17 cellular contexts compared by ENCODE assay signal in genomic region chr16:35750157-35750689, GRCh38.
DNase-seq lines count a peak whose midpoint lies in the region; FAIRE-seq and TF ChIP-seq lines count a peak whose summit lies in the region.
"Had no signal": no experiment of that assay in that cellular context is flagged by ENCODE, and none has a peak within 500 bp of the region (broad histone marks: within the 10 kb centered on the region; RNA-seq: fewer than 3 reads in every experiment).

No MANE protein-coding gene starts in this region.

- no peak overlapping the region for H3K4me3 Mint-ChIP-seq in nephron progenitor cell
- H3K4me3 Mint-ChIP-seq: CD4-positive, alpha-beta T cell had no signal

- TF ChIP-seq POLR2A in GM12891 (IDR thresholded peaks at IDR 0.05; ENCODE audit: low read depth, low read length): no peak

- no peaks in the 10 kb centered on the region for H3K4me1 Mint-ChIP-seq in nephron progenitor cell

- H3K27me3 Mint-ChIP-seq in nephron progenitor cell (ENCODE audit: low read depth, poor library complexity): peaks cover 2% of the 10 kb centered on the region
- H3K27me3 Mint-ChIP-seq: CD4-positive, alpha-beta T cell had no signal

- DNase-seq in GM12891 (ENCODE audit: insufficient read length, low spot score): peak; percentile 8
- DNase-seq in H7: peak; percentile 7
- peak; percentile 9 for DNase-seq in mucosa of gallbladder (ENCODE audit: low spot score)
- DNase-seq in urothelium cell line (ENCODE audit: low spot score): peak; percentile 1
- no peak for DNase-seq in kidney
- DNase-seq in nephron progenitor cell: no peak
- DNase-seq in activated CD8-positive, alpha-beta memory T cell treated with anti-CD3 and anti-CD28 coated beads, Interleukin-2, amount 50 U/mL, for 4 hours: no peak
- DNase-seq: ACHN; BE2C; Caco-2; CD4-positive, alpha-beta T cell had no signal

- no peaks in the 10 kb centered on the region for H3K27me3 ChIP-seq in H7 (ENCODE audit: control insufficient read depth, insufficient read depth, low read length)
- H3K27me3 ChIP-seq: BE2C had no signal

- H3K27ac Mint-ChIP-seq in nephron progenitor cell: no peak overlapping the region
- H3K27ac Mint-ChIP-seq: CD4-positive, alpha-beta T cell had no signal

- FAIRE-seq in GM12891 (lab: Jason Lieb, UNC) (no peak), urothelium cell line (lab: Jason Lieb, UNC) (no peak), kidney (lab: Jason Lieb, UNC) (no peak)
- FAIRE-seq: A204.1, D721Med, G401.6, H1 had no signal

- peaks cover 0 to 3% of the 10 kb centered on the region in 2 donors for H3K9me3 ChIP-seq in kidney (ENCODE audit: control insufficient read depth in 1 of 2, low read length in 2 of 2)
- H3K9me3 ChIP-seq: BE2C, Caco-2, HAP-1 had no signal

- H3K36me3 Mint-ChIP-seq in nephron progenitor cell (ENCODE audit: low read depth): peaks cover 2% of the 10 kb centered on the region

- intact Hi-C loops in kidney (cut with DNase I): no loop called here

- no peak for TF ChIP-seq CTCF in kidney (IDR thresholded peaks at IDR 0.05; ENCODE audit: borderline replicate concordance, extremely low read depth, insufficient read depth)
- no peak for TF ChIP-seq CTCF in nephron progenitor cell (IDR thresholded peaks at IDR 0.05)

- no peak overlapping the region for H3K9ac ChIP-seq in kidney (ENCODE audit: low read length in 2 of 2)

- H3K27ac ChIP-seq in kidney (ENCODE audit: low read depth in 2 of 2, low read length in 2 of 2): no peak overlapping the region
- H3K27ac ChIP-seq: C4-2B had no signal

- H3K9me3 Mint-ChIP-seq in nephron progenitor cell: peaks cover 82% of the 10 kb centered on the region

- H3K36me3 ChIP-seq in H7 (replicated peaks; ENCODE audit: control insufficient read depth, insufficient read depth, low read length): no peaks in the 10 kb centered on the region
- no peaks in the 10 kb centered on the region for H3K36me3 ChIP-seq in kidney (ENCODE audit: control insufficient read depth in 1 of 2, insufficient read depth in 2 of 2, low read length in 2 of 2)
- H3K36me3 ChIP-seq: BE2C, HAP-1 had no signal

- no peak overlapping the region for H3K4me3 ChIP-seq in H7 (ENCODE audit: insufficient read depth, low read depth, low read length)
- no peak overlapping the region for H3K4me3 ChIP-seq in kidney (ENCODE audit: low read length in 2 of 2)
- H3K4me3 ChIP-seq: HAP-1 had no signal

- no peaks in the 10 kb centered on the region for H3K4me1 ChIP-seq in kidney (ENCODE audit: control insufficient read depth in 1 of 2, insufficient read depth in 1 of 2, low read depth in 1 of 2, low read length in 2 of 2)
- H3K4me1 ChIP-seq: BE2C, Caco-2, HAP-1 had no signal

TF ChIP-seq in GM12891, 5 proteins besides CTCF, POLR2A, EP300 and RAD21:
- TF ChIP-seq POLR2AphosphoS5 (IDR thresholded peaks at IDR 0.05; ENCODE audit: low read depth, low read length): no peak
- no peak for TF ChIP-seq TAF1 (IDR thresholded peaks at IDR 0.05; ENCODE audit: low read depth, low read length)
- TF ChIP-seq PAX5 (IDR thresholded peaks at IDR 0.05; ENCODE audit: insufficient read depth, low read length, severe bottlenecking): no peak
- TF ChIP-seq SPI1 (IDR thresholded peaks at IDR 0.05; ENCODE audit: low read depth, low read length): no peak

Comparison
In these comparisons a context has a peak if more than half of its experiments do, and no peak if none do; other contexts are left out.
1. DNase-seq: peak in GM12891 (single experiment), H7 (single experiment), mucosa of gallbladder (single experiment) and urothelium cell line (single experiment); none in kidney (single experiment), nephron progenitor cell (single experiment) and activated CD8-positive, alpha-beta memory T cell treated with anti-CD3 and anti-CD28 coated beads, Interleukin-2, amount 50 U/mL, for 4 hours (single experiment).